In genomic region chr3:30779686-30780287, GRCh38 we compare ENCODE assay signal across 8 cellular contexts.
DNase-seq lines count a peak whose midpoint lies in the region; ATAC-seq and TF ChIP-seq lines count a peak whose summit lies in the region.

No MANE protein-coding gene starts in this region.

- ATAC-seq in SK-N-SH treated with all-trans-retinoic acid at 6 μM for 48 hours = peak; percentile 66; the same call in 2 of the 3 replicates
- ATAC-seq in HG03139 (IDR thresholded peaks at IDR 0.05; ENCODE audit: unreplicated experiment) = no peak

- TF ChIP-seq CTCF in C4-2B (conservative IDR thresholded peaks at IDR 0.05) = peak; percentile 80

- no peak overlapping the region for H3K27ac ChIP-seq in C4-2B
- no peak overlapping the region for H3K27ac ChIP-seq in substantia nigra (ENCODE audit: low read depth, low read length, poor library complexity, severe bottlenecking)

- DNase-seq in HCEC 1CT (peak; percentile 27), iPS-NIHi7 (ENCODE audit: extremely low spot score) (peak; percentile 68), substantia nigra (lab: John Stamatoyannopoulos, UW) (no peak), epidermal melanocyte (ENCODE audit: insufficient read length, low spot score) (no peak)
- no peak for DNase-seq in activated T-cell treated with anti-CD3 and anti-CD28 coated beads, Interleukin-2, amount 50 U/mL, for 48 hours

TF ChIP-seq in SK-N-SH treated with all-trans-retinoic acid at 6 μM for 48 hours, 23 proteins besides CTCF, POLR2A, EP300 and RAD21:
- no peak for TF ChIP-seq TOX (CRISPR knock-in tag; IDR thresholded peaks at IDR 0.05; ENCODE audit: borderline replicate concordance)
- TF ChIP-seq TSHZ2 (CRISPR knock-in tag; IDR thresholded peaks at IDR 0.05) = no peak
- TF ChIP-seq ZNF8 (CRISPR knock-in tag; IDR thresholded peaks at IDR 0.05) = no peak
- TF ChIP-seq CSDC2 (CRISPR knock-in tag; IDR thresholded peaks at IDR 0.05) = no peak
- TF ChIP-seq, protein P1, sequence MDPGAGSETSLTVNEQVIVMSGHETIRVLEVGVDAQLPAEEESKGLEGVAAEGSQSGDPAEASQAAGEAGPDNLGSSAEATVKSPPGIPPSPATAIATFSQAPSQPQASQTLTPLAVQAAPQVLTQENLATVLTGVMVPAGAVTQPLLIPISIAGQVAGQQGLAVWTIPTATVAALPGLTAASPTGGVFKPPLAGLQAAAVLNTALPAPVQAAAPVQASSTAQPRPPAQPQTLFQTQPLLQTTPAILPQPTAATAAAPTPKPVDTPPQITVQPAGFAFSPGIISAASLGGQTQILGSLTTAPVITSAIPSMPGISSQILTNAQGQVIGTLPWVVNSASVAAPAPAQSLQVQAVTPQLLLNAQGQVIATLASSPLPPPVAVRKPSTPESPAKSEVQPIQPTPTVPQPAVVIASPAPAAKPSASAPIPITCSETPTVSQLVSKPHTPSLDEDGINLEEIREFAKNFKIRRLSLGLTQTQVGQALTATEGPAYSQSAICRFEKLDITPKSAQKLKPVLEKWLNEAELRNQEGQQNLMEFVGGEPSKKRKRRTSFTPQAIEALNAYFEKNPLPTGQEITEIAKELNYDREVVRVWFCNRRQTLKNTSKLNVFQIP (CRISPR knock-in tag; IDR thresholded peaks at IDR 0.05; ENCODE audit: borderline replicate concordance, low read depth) = no peak
- TF ChIP-seq OSR1 (CRISPR knock-in tag; IDR thresholded peaks at IDR 0.05) = no peak
- TF ChIP-seq GLIS3 (CRISPR knock-in tag; IDR thresholded peaks at IDR 0.05) = no peak
- no peak for TF ChIP-seq BACH2 (CRISPR knock-in tag; IDR thresholded peaks at IDR 0.05; ENCODE audit: borderline replicate concordance)
- TF ChIP-seq PPARA (CRISPR knock-in tag; IDR thresholded peaks at IDR 0.05; ENCODE audit: borderline replicate concordance) = no peak
- TF ChIP-seq ZNF565 (CRISPR knock-in tag; conservative IDR thresholded peaks at IDR 0.05; ENCODE audit: low read depth) = no peak
- TF ChIP-seq, protein P2, sequence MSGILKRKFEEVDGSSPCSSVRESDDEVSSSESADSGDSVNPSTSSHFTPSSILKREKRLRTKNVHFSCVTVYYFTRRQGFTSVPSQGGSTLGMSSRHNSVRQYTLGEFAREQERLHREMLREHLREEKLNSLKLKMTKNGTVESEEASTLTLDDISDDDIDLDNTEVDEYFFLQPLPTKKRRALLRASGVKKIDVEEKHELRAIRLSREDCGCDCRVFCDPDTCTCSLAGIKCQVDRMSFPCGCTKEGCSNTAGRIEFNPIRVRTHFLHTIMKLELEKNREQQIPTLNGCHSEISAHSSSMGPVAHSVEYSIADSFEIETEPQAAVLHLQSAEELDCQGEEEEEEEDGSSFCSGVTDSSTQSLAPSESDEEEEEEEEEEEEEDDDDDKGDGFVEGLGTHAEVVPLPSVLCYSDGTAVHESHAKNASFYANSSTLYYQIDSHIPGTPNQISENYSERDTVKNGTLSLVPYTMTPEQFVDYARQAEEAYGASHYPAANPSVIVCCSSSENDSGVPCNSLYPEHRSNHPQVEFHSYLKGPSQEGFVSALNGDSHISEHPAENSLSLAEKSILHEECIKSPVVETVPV (CRISPR knock-in tag; IDR thresholded peaks at IDR 0.05) = no peak
- TF ChIP-seq RARB (CRISPR knock-in tag; IDR thresholded peaks at IDR 0.05) = no peak
- TF ChIP-seq ZC3H10 (CRISPR knock-in tag; IDR thresholded peaks at IDR 0.05) = no peak
- TF ChIP-seq ARNTL (CRISPR knock-in tag; IDR thresholded peaks at IDR 0.05; ENCODE audit: borderline replicate concordance, low read depth) = no peak

Comparison
In these comparisons a context has a peak if more than half of its experiments do, and no peak if none do; other contexts are left out.
1. DNase-seq: peak in HCEC 1CT (single experiment) and iPS-NIHi7 (single experiment); none in substantia nigra (0 of 49), activated T-cell treated with anti-CD3 and anti-CD28 coated beads, Interleukin-2, amount 50 U/mL, for 48 hours (0 of 2) and epidermal melanocyte (single experiment).